27 cellular contexts compared by ENCODE assay signal in genomic region chr5:180844432-180844831, GRCh38. TPM values are rescaled to one million over a fixed set of nuclear protein-coding genes. Genes with fewer than 3 reads are reported as not detected.
"Had no signal": no experiment of that assay in that cellular context is flagged by ENCODE, and none has a peak within 500 bp of the region (broad histone marks: within the 10 kb centered on the region; RNA-seq: fewer than 3 reads in every experiment).

No MANE protein-coding gene starts in this region.

- H3K27ac Mint-ChIP-seq: activated CD4-positive, alpha-beta memory T cell treated with anti-CD3 and anti-CD28 coated beads, Interleukin-2, amount 10 ng/mL, durations not matched to agents 7 days and 5 days; activated CD4-positive, alpha-beta T cell treated with anti-CD3 and anti-CD28 coated beads for 36 hours; activated naive CD4-positive, alpha-beta T cell treated with anti-CD3 and anti-CD28 coated beads for 36 hours; activated naive CD8-positive, alpha-beta T cell; activated T-helper 17 cell treated with anti-CD3 and anti-CD28 coated beads, Interleukin-2, amount 50 U/mL, for 72 hours had no signal

- H3K4me3 Mint-ChIP-seq: activated CD4-positive, alpha-beta memory T cell treated with anti-CD3 and anti-CD28 coated beads, Interleukin-2, amount 10 ng/mL, durations not matched to agents 7 days and 5 days; activated CD4-positive, alpha-beta T cell treated with anti-CD3 and anti-CD28 coated beads for 36 hours; activated naive CD4-positive, alpha-beta T cell treated with anti-CD3 and anti-CD28 coated beads for 36 hours; activated naive CD8-positive, alpha-beta T cell; activated T-helper 17 cell treated with anti-CD3 and anti-CD28 coated beads, Interleukin-2, amount 50 U/mL, for 72 hours had no signal

- H3K27me3 Mint-ChIP-seq: activated CD4-positive, alpha-beta memory T cell treated with anti-CD3 and anti-CD28 coated beads, Interleukin-2, amount 10 ng/mL, durations not matched to agents 7 days and 5 days; activated CD4-positive, alpha-beta T cell treated with anti-CD3 and anti-CD28 coated beads for 36 hours; activated naive CD8-positive, alpha-beta T cell; activated T-helper 17 cell treated with anti-CD3 and anti-CD28 coated beads, Interleukin-2, amount 50 U/mL, for 72 hours had no signal

- H3K9me3 Mint-ChIP-seq: activated T-helper 17 cell treated with anti-CD3 and anti-CD28 coated beads, Interleukin-2, amount 50 U/mL, for 72 hours had no signal

- H3K27ac ChIP-seq: brain microvascular endothelial cell, SK-N-MC, VCaP had no signal

- H3K27me3 ChIP-seq: brain microvascular endothelial cell had no signal

- H3K4me1 Mint-ChIP-seq: activated CD4-positive, alpha-beta memory T cell treated with anti-CD3 and anti-CD28 coated beads, Interleukin-2, amount 10 ng/mL, durations not matched to agents 7 days and 5 days had no signal

- DNase-seq: activated CD4-positive, alpha-beta memory T cell treated with anti-CD3 and anti-CD28 coated beads, Interleukin-2, amount 10 ng/mL, durations not matched to agents 7 days and 5 days; activated CD4-positive, alpha-beta T cell treated with anti-CD3 and anti-CD28 coated beads for 36 hours; activated CD4-positive, alpha-beta T cell treated with anti-CD3 and anti-CD28 coated beads, Interleukin-2, amount 50 U/mL, for 1 hour; activated gamma-delta T cell; activated naive CD4-positive, alpha-beta T cell treated with anti-CD3 and anti-CD28 coated beads for 36 hours; activated T-cell treated with anti-CD3 and anti-CD28 coated beads for 4 hours; brain microvascular endothelial cell; Kasumi-1; NCI-H1105 treated with DMSO at 0.1 percent for 48 hours; NCI-H1436 treated with DMSO at 0.1 percent for 48 hours; NCI-H1930; NCI-H2171; NCI-H226; NCI-H526; NK-92 treated with Interleukin-12 subunit alpha and Interleukin-12 subunit beta, amount 100 ng/mL, for 24 hours; OCI-M1; RPMI8226; T-helper 1 cell had no signal

- H3K4me3 ChIP-seq: SK-N-MC had no signal

- ATAC-seq: activated CD4-positive, alpha-beta T cell treated with anti-CD3 and anti-CD28 coated beads for 36 hours; activated T-helper 17 cell treated with anti-CD3 and anti-CD28 coated beads, Interleukin-2, amount 50 U/mL, for 72 hours; Panc1; Right ventricle myocardium inferior had no signal

RNA-seq across cellular contexts. Expression of gene BTNL8, which starts 54.5 kb away (rescaled TPM):
- total RNA-seq: activated CD4-positive, alpha-beta memory T cell treated with anti-CD3 and anti-CD28 coated beads, Interleukin-2, amount 10 ng/mL, durations not matched to agents 7 days and 5 days; activated CD8-positive, alpha-beta memory T cell treated with anti-CD3 and anti-CD28 coated beads for 36 hours; activated naive CD4-positive, alpha-beta T cell treated with anti-CD3 and anti-CD28 coated beads for 36 hours; NCI-H460; T-helper 2 cell treated with Interferon-gamma antibody and Interleukin-4, amounts not matched to agents 100 ng/mL and 5 ng/mL, for 36 hours had no signal
